In genomic region chr1:52667984-52668383, GRCh38 we compare ENCODE assay signal across 25 cellular contexts. TPM values are rescaled to one million over a fixed set of nuclear protein-coding genes. Genes with fewer than 3 reads are reported as not detected.
"Had no signal": no experiment of that assay in that cellular context is flagged by ENCODE, and none has a peak within 500 bp of the region (broad histone marks: within the 10 kb centered on the region; RNA-seq: fewer than 3 reads in every experiment).

No MANE protein-coding gene starts in this region.

- H3K4me3 ChIP-seq: colonic mucosa, gastroesophageal sphincter, heart left ventricle, hepatocyte, lung, pancreas, sigmoid colon, suprapubic skin, transverse colon had no signal

- H3K79me2 ChIP-seq: hepatocyte had no signal

- H3K9me3 ChIP-seq: colonic mucosa, gastroesophageal sphincter, heart left ventricle, neutrophil, pancreas, sigmoid colon, suprapubic skin, transverse colon had no signal

- H3K4me1 ChIP-seq: colonic mucosa, gastroesophageal sphincter, heart left ventricle, pancreas, suprapubic skin, transverse colon had no signal

- H3K36me3 ChIP-seq: colonic mucosa, gastroesophageal sphincter, heart left ventricle, neutrophil, pancreas, sigmoid colon, suprapubic skin, transverse colon had no signal

- DNase-seq: cerebellar nuclear complex; colonic mucosa; effector CD8-positive, alpha-beta T cell; endodermal cell; heart left ventricle; kidney; naive B cell; pancreas; sigmoid colon; stimulated activated CD4-positive, alpha-beta T cell treated with anti-CD3 and anti-CD28 coated beads, Interleukin-2, amount 100 ng/mL, for 24 hours; stimulated activated CD4-positive, alpha-beta T cell treated with anti-CD3 and anti-CD28 coated beads, Interleukin-4, amount 100 ng/mL, for 24 hours; transverse colon had no signal

- H3K27ac ChIP-seq: colonic mucosa, foreskin keratinocyte, gastroesophageal sphincter, heart left ventricle, hepatocyte, neutrophil, pancreas, sigmoid colon, suprapubic skin, transverse colon had no signal

- H2AFZ ChIP-seq: hepatocyte had no signal

- H3K27me3 ChIP-seq: colonic mucosa, foreskin keratinocyte, heart left ventricle, hepatocyte, neutrophil, pancreas, suprapubic skin, transverse colon had no signal

- H3K4me2 ChIP-seq: hepatocyte had no signal

- FAIRE-seq: kidney, pancreas had no signal

- ATAC-seq: gastroesophageal sphincter; heart left ventricle; left lobe of liver; natural killer cell treated with Interleukin-12 subunit alpha and Interleukin-12 subunit beta and Interleukin-15 and Interleukin-18, amount 100 ng/mL, for 72 hours; pancreas; stimulated activated memory B cell treated with anti-CD40 and anti-IgM and Interleukin-4, amounts not matched to agents 10 μg/mL and 1 μg/mL and 100 μg/mL, for 72 hours had no signal

RNA-seq across cellular contexts. Expression of gene SHISAL2A, which starts 35.0 kb away (rescaled TPM):
- total RNA-seq: fibroblast of lung, foreskin keratinocyte, gastroesophageal sphincter, omental fat pad, pulmonary artery endothelial cell, sigmoid colon, suprapubic skin, urinary bladder had no signal
- polyA plus RNA-seq: fibroblast of lung had no signal
